Comparison of ENCODE assay signal across 18 cellular contexts in genomic region chr22:32824531-32825315, GRCh38.
"Had no signal": no experiment of that assay in that cellular context is flagged by ENCODE, and none has a peak within 500 bp of the region (broad histone marks: within the 10 kb centered on the region; RNA-seq: fewer than 3 reads in every experiment).

No MANE protein-coding gene starts in this region.

- H3K9me3 ChIP-seq: left lung, ovary, SJCRH30, transverse colon had no signal

- ATAC-seq: activated CD8-positive, alpha-beta T cell treated with anti-CD3 and anti-CD28 coated beads for 36 hours; activated T-cell treated with anti-CD3 and anti-CD28 coated beads, Interleukin-2, amount 50 U/mL, for 4 hours; effector memory CD8-positive, alpha-beta T cell; left lung; stimulated activated effector memory CD8-positive, alpha-beta T cell treated with anti-CD3 and anti-CD28 coated beads, Interleukin-12 subunit alpha, Interleukin-12 subunit beta, amount 100 ng/mL, for 72 hours; T-helper 17 cell; WTC11 had no signal

- H3K27ac Mint-ChIP-seq: activated CD8-positive, alpha-beta T cell treated with anti-CD3 and anti-CD28 coated beads for 36 hours; activated naive CD4-positive, alpha-beta T cell treated with anti-CD3 and anti-CD28 coated beads, Interleukin-2, amount 50 U/mL, for 24 hours; effector memory CD8-positive, alpha-beta T cell; stimulated activated effector memory CD8-positive, alpha-beta T cell treated with anti-CD3 and anti-CD28 coated beads, Interleukin-12 subunit alpha, Interleukin-12 subunit beta, amount 100 ng/mL, for 72 hours; T-helper 17 cell; WTC11 had no signal

- H3K4me3 Mint-ChIP-seq: activated CD8-positive, alpha-beta T cell treated with anti-CD3 and anti-CD28 coated beads for 36 hours; activated naive CD4-positive, alpha-beta T cell treated with anti-CD3 and anti-CD28 coated beads, Interleukin-2, amount 50 U/mL, for 24 hours; activated T-cell treated with anti-CD3 and anti-CD28 coated beads, Interleukin-2, amount 50 U/mL, for 4 hours; effector memory CD8-positive, alpha-beta T cell; stimulated activated effector memory CD8-positive, alpha-beta T cell treated with anti-CD3 and anti-CD28 coated beads, Interleukin-12 subunit alpha, Interleukin-12 subunit beta, amount 100 ng/mL, for 72 hours; T-helper 17 cell; WTC11 had no signal

- H3K4me1 Mint-ChIP-seq: activated naive CD4-positive, alpha-beta T cell treated with anti-CD3 and anti-CD28 coated beads, Interleukin-2, amount 50 U/mL, for 24 hours; stimulated activated effector memory CD8-positive, alpha-beta T cell treated with anti-CD3 and anti-CD28 coated beads, Interleukin-12 subunit alpha, Interleukin-12 subunit beta, amount 100 ng/mL, for 72 hours had no signal

- H3K27me3 Mint-ChIP-seq: activated CD8-positive, alpha-beta T cell treated with anti-CD3 and anti-CD28 coated beads for 36 hours; activated naive CD4-positive, alpha-beta T cell treated with anti-CD3 and anti-CD28 coated beads, Interleukin-2, amount 50 U/mL, for 24 hours had no signal

- H3K36me3 Mint-ChIP-seq: activated naive CD4-positive, alpha-beta T cell treated with anti-CD3 and anti-CD28 coated beads, Interleukin-2, amount 50 U/mL, for 24 hours; stimulated activated effector memory CD8-positive, alpha-beta T cell treated with anti-CD3 and anti-CD28 coated beads, Interleukin-12 subunit alpha, Interleukin-12 subunit beta, amount 100 ng/mL, for 72 hours; WTC11 had no signal

- H3K4me3 ChIP-seq: coronary artery, hepatocyte, left lung, ovary, SJCRH30, transverse colon had no signal

- H3K36me3 ChIP-seq: left lung, ovary, transverse colon had no signal

- H3K27me3 ChIP-seq: hepatocyte, left lung, ovary, SJCRH30, transverse colon had no signal

- H3K27ac ChIP-seq: epithelial cell of prostate, hepatocyte, ovary, SJCRH30 had no signal

- H3K9me3 Mint-ChIP-seq: activated CD8-positive, alpha-beta T cell treated with anti-CD3 and anti-CD28 coated beads for 36 hours; activated naive CD4-positive, alpha-beta T cell treated with anti-CD3 and anti-CD28 coated beads, Interleukin-2, amount 50 U/mL, for 24 hours; activated T-cell treated with anti-CD3 and anti-CD28 coated beads, Interleukin-2, amount 50 U/mL, for 4 hours; effector memory CD8-positive, alpha-beta T cell; stimulated activated effector memory CD8-positive, alpha-beta T cell treated with anti-CD3 and anti-CD28 coated beads, Interleukin-12 subunit alpha, Interleukin-12 subunit beta, amount 100 ng/mL, for 72 hours; WTC11 had no signal

- DNase-seq: activated CD4-positive, alpha-beta T cell treated with anti-CD3 and anti-CD28 coated beads for 48 hours; activated CD8-positive, alpha-beta T cell treated with anti-CD3 and anti-CD28 coated beads for 36 hours; activated effector memory CD4-positive, alpha-beta T cell treated with Interleukin-2 at 50 U/mL for 16 hours; activated T-cell treated with anti-CD3 and anti-CD28 coated beads, Interleukin-2, amount 50 U/mL, for 4 hours; central memory CD4-positive, alpha-beta T cell; effector memory CD8-positive, alpha-beta T cell; islet precursor cell; left lung; ovary; SJCRH30; T-helper 17 cell; transverse colon had no signal

- H3K4me1 ChIP-seq: SJCRH30 had no signal
